19 cellular contexts compared by ENCODE assay signal in the genomic region with DNA sequence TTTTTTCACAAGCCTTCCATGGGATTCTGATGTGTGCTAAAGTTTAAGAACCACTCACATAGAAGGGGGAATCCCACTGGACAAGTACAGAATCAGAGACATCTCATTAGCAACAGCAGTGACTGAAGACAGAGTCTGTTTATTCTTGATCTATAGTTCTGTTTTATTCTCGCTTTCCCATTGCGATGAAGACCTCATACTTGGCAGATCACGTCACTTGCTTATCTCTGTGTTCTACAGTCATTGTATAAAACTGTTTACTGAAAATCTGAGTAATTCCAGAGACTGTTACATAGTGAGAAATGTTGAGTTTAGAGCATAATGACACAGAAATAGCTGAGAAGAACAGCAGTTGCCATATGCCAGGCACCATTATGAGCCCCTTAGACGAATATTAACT.
DNase-seq lines count a peak whose midpoint lies in the region; FAIRE-seq and TF ChIP-seq lines count a peak whose summit lies in the region.
"Had no signal": no experiment of that assay in that cellular context is flagged by ENCODE, and none has a peak within 500 bp of the region (broad histone marks: within the 10 kb centered on the region; RNA-seq: fewer than 3 reads in every experiment).

No MANE protein-coding gene starts in this region.

- H3K4me1 ChIP-seq in endothelial cell of umbilical vein (ENCODE audit: control insufficient read depth, extremely low read depth, insufficient read depth, low read length) (no peaks in the 10 kb centered on the region), HAP-1 (no peaks in the 10 kb centered on the region)

- BruUV-seq in endothelial cell of umbilical vein (replicated peaks; lab: Mats Ljungman, UMichigan): no TSS peak

- H3K79me2 ChIP-seq in endothelial cell of umbilical vein (ENCODE audit: control insufficient read depth, insufficient read depth, low read length): no peaks in the 10 kb centered on the region

- H3K27me3 ChIP-seq in endothelial cell of umbilical vein (ENCODE audit: control insufficient read depth in 2 of 2, insufficient read depth in 2 of 2, low read length in 2 of 2) (no peaks in the 10 kb centered on the region), HAP-1 (ENCODE audit: low read depth) (no peaks in the 10 kb centered on the region)
- H3K27me3 ChIP-seq: BLaER1 treated with 17β-estradiol and CSF1 and Interleukin-3, amounts not matched to agents 10 nM and 100 nM; dorsolateral prefrontal cortex; tibial artery had no signal

- intact Hi-C loops in endothelial cell of umbilical vein (cut with micrococcal nuclease): no loop called here

- H3K4me2 ChIP-seq in endothelial cell of umbilical vein (ENCODE audit: insufficient read depth, low read length): no peak overlapping the region

- H2AFZ ChIP-seq in endothelial cell of umbilical vein (ENCODE audit: low read depth, low read length): no peak overlapping the region

- no peak overlapping the region for H3K9ac ChIP-seq in endothelial cell of umbilical vein (replicated peaks; ENCODE audit: extremely low read depth, insufficient read depth, low read length)
- H3K9ac ChIP-seq: BLaER1 treated with 17β-estradiol and CSF1 and Interleukin-3, amounts not matched to agents 10 nM and 100 nM had no signal

- H3K9me3 ChIP-seq in endothelial cell of umbilical vein (replicated peaks; ENCODE audit: control insufficient read depth, insufficient read depth, low read length) (no peaks in the 10 kb centered on the region), HAP-1 (no peaks in the 10 kb centered on the region)
- H3K9me3 ChIP-seq: tibial artery had no signal

- no peaks in the 10 kb centered on the region for H3K9me1 ChIP-seq in endothelial cell of umbilical vein (replicated peaks; ENCODE audit: control insufficient read depth, extremely low read depth, insufficient read depth, low read length)

- CTCF ChIA-PET in endothelial cell of umbilical vein (lab: Charles Lee): no interaction called here

- H4K20me1 ChIP-seq in endothelial cell of umbilical vein (replicated peaks; ENCODE audit: control insufficient read depth, extremely low read depth, insufficient read depth, low read length): no peaks in the 10 kb centered on the region
- H4K20me1 ChIP-seq: BLaER1 treated with 17β-estradiol and CSF1 and Interleukin-3, amounts not matched to agents 10 nM and 100 nM had no signal

- POLR2A ChIA-PET in endothelial cell of umbilical vein (lab: Charles Lee): no interaction called here

- DNase-seq in AG20443 (ENCODE audit: low spot score) (peak; percentile 38), M059J (ENCODE audit: low read depth) (peak; percentile 89), endothelial cell of umbilical vein (ENCODE audit: low read depth, low spot score) (no peak), non-pigmented ciliary epithelial cell (ENCODE audit: low read depth) (peak; percentile 70), NCI-H524 treated with DMSO at 0.1 percent for 48 hours (lab: John Stamatoyannopoulos, UW) (no peak), HAP-1 (ENCODE audit: low spot score in 2 of 2) (no peak), foreskin melanocyte (no peak)
- DNase-seq in stimulated activated naive CD4-positive, alpha-beta T cell (lab: John Stamatoyannopoulos, UW): no peak
- DNase-seq: activated CD8-positive, alpha-beta memory T cell treated with anti-CD3 and anti-CD28 coated beads for 24 hours; activated effector memory CD4-positive, alpha-beta T cell treated with anti-CD3 and anti-CD28 coated beads, Interleukin-2, amount 50 U/mL, for 16 hours; dorsolateral prefrontal cortex; Kasumi-1; NCI-H146; NCI-H446 treated with DMSO at 0.1 percent for 48 hours; stimulated activated CD4-positive, alpha-beta T cell treated with anti-CD3 and anti-CD28 coated beads, Interleukin-4, amount 100 ng/mL, for 1 hour; tibial artery had no signal

- H3K36me3 ChIP-seq in endothelial cell of umbilical vein (ENCODE audit: control insufficient read depth in 2 of 2, extremely low read depth in 1 of 2, insufficient read depth in 2 of 2, low read length in 2 of 2) (no peaks in the 10 kb centered on the region), HAP-1 (replicated peaks) (no peaks in the 10 kb centered on the region)

- FAIRE-seq in endothelial cell of umbilical vein (lab: Jason Lieb, UNC): peak; percentile 28

- TF ChIP-seq CTCF in endothelial cell of umbilical vein (IDR thresholded peaks at IDR 0.05; ENCODE audit: extremely low read depth in 1 of 2, insufficient read depth in 1 of 2, low read depth in 1 of 2, low read length in 2 of 2): no peak

- TF ChIP-seq POLR2A in endothelial cell of umbilical vein (IDR thresholded peaks at IDR 0.05; ENCODE audit: low read depth, low read length): no peak

- dilution Hi-C loops in endothelial cell of umbilical vein (cut with MboI; ENCODE audit: extremely low pct_ligation_motif_present, low sequenced_read_pairs): no loop called here

- H3K27ac ChIP-seq in endothelial cell of umbilical vein (ENCODE audit: insufficient read depth, low read depth, low read length): no peak overlapping the region
- H3K27ac ChIP-seq: BLaER1 treated with 17β-estradiol and CSF1 and Interleukin-3, amounts not matched to agents 10 nM and 100 nM; dorsolateral prefrontal cortex; SK-N-MC; tibial artery had no signal

- in situ Hi-C loops in HAP-1 (cut with MboI; ENCODE audit: low sequenced_read_pairs): no loop called here

- H3K4me3 ChIP-seq in endothelial cell of umbilical vein (replicated peaks in 1 of 3; ENCODE audit: insufficient read depth in 1 of 3, low read depth in 1 of 3, low read length in 3 of 3) (no peak overlapping the region), HAP-1 (no peak overlapping the region)
- H3K4me3 ChIP-seq: BLaER1 treated with 17β-estradiol and CSF1 and Interleukin-3, amounts not matched to agents 10 nM and 100 nM; dorsolateral prefrontal cortex; lung; SK-N-MC; tibial artery had no signal

TF ChIP-seq in endothelial cell of umbilical vein, 7 proteins besides CTCF, POLR2A, EP300 and RAD21:
- no peak for TF ChIP-seq POLR2AphosphoS5 (IDR thresholded peaks at IDR 0.05; ENCODE audit: insufficient read depth, low read depth, low read length)
- no peak for TF ChIP-seq MYC (IDR thresholded peaks at IDR 0.05; ENCODE audit: low read depth, low read length)
- TF ChIP-seq JUN (IDR thresholded peaks at IDR 0.05; ENCODE audit: borderline replicate concordance, insufficient read depth, insufficient read length, low read depth): no peak
- TF ChIP-seq EZH2 (IDR thresholded peaks at IDR 0.05; ENCODE audit: borderline replicate concordance, low read depth, low read length, severe bottlenecking): no peak
- no peak for TF ChIP-seq FOS (IDR thresholded peaks at IDR 0.05; ENCODE audit: borderline replicate concordance, insufficient read depth, low read length)

Comparison
In these comparisons a context has a peak if more than half of its experiments do, and no peak if none do; other contexts are left out.
1. DNase-seq: peak in AG20443 (single experiment), M059J (single experiment) and non-pigmented ciliary epithelial cell (single experiment); none in endothelial cell of umbilical vein (single experiment), NCI-H524 treated with DMSO at 0.1 percent for 48 hours (single experiment), stimulated activated naive CD4-positive, alpha-beta T cell (0 of 6), HAP-1 (0 of 2) and foreskin melanocyte (single experiment).